ENCODE assay signal across 1 cellular context in genomic region chr1:173914366-173914871, GRCh38.
TF ChIP-seq lines count a peak whose summit lies in the region.

No MANE protein-coding gene starts in this region.

TF ChIP-seq in WTC11, 78 proteins besides CTCF, POLR2A, EP300 and RAD21 (continued from another document):
- TF ChIP-seq USF2 (CRISPR knock-in tag; IDR thresholded peaks at IDR 0.05): no peak
- no peak for TF ChIP-seq EMX1 (CRISPR knock-in tag; IDR thresholded peaks at IDR 0.05)
- no peak for TF ChIP-seq ZNF138 (CRISPR knock-in tag; conservative IDR thresholded peaks at IDR 0.05)
- TF ChIP-seq ZNF396 (CRISPR knock-in tag; IDR thresholded peaks at IDR 0.05; ENCODE audit: borderline replicate concordance): no peak
- no peak for TF ChIP-seq TCF7 (CRISPR knock-in tag; IDR thresholded peaks at IDR 0.05; ENCODE audit: low read depth)
- no peak for TF ChIP-seq ZNF317 (CRISPR knock-in tag; IDR thresholded peaks at IDR 0.05; ENCODE audit: borderline replicate concordance, low read depth)
- TF ChIP-seq ZNF232 (CRISPR knock-in tag; IDR thresholded peaks at IDR 0.05): no peak
- TF ChIP-seq NR3C1 (CRISPR knock-in tag; conservative IDR thresholded peaks at IDR 0.05; ENCODE audit: low read depth): no peak
- no peak for TF ChIP-seq CREM (CRISPR knock-in tag; IDR thresholded peaks at IDR 0.05)
